26 cellular contexts compared by ENCODE assay signal in genomic region chr7:159039716-159040115, GRCh38.
"Had no signal": no experiment of that assay in that cellular context is flagged by ENCODE, and none has a peak within 500 bp of the region (broad histone marks: within the 10 kb centered on the region; RNA-seq: fewer than 3 reads in every experiment).

No MANE protein-coding gene starts in this region.

- H3K9me3 ChIP-seq: gastrocnemius medialis, upper lobe of left lung, vagina had no signal

- H3K27ac Mint-ChIP-seq: activated naive CD8-positive, alpha-beta T cell; activated T-cell treated with anti-CD3 and anti-CD28 coated beads, Interleukin-2, amount 50 U/mL, for 72 hours; mesothelial cell of epicardium; naive B cell; nephron progenitor cell; T-helper 17 cell had no signal

- H3K4me3 ChIP-seq: coronary artery, dorsolateral prefrontal cortex, gastrocnemius medialis, spleen, upper lobe of left lung, vagina had no signal

- H3K36me3 ChIP-seq: gastrocnemius medialis, spleen, upper lobe of left lung, vagina, WERI-Rb-1 had no signal

- H3K4me3 Mint-ChIP-seq: activated naive CD8-positive, alpha-beta T cell; activated T-cell treated with anti-CD3 and anti-CD28 coated beads, Interleukin-2, amount 50 U/mL, for 72 hours; mesothelial cell of epicardium; nephron progenitor cell; T-helper 17 cell had no signal

- H3K4me1 ChIP-seq: parathyroid adenoma, upper lobe of left lung, vagina had no signal

- H3K27ac ChIP-seq: gastrocnemius medialis, parathyroid adenoma, spleen, upper lobe of left lung, vagina, WERI-Rb-1 had no signal

- H3K27me3 ChIP-seq: gastrocnemius medialis, upper lobe of left lung, vagina had no signal

- H3K36me3 Mint-ChIP-seq: activated naive CD8-positive, alpha-beta T cell; mesothelial cell of epicardium; naive B cell had no signal

- H3K4me1 Mint-ChIP-seq: naive B cell, T-helper 17 cell had no signal

- DNase-seq: activated CD4-positive, alpha-beta T cell treated with anti-CD3 and anti-CD28 coated beads for 48 hours; activated CD4-positive, alpha-beta T cell treated with anti-CD3 and anti-CD28 coated beads, Interleukin-2, amount 50 U/mL, for 48 hours; activated effector memory CD4-positive, alpha-beta T cell treated with Interleukin-2 at 50 U/mL for 16 hours; activated naive CD4-positive, alpha-beta T cell treated with Interleukin-2 at 50 U/mL for 16 hours; activated T-cell treated with anti-CD3 and anti-CD28 coated beads for 4 hours; activated T-cell treated with anti-CD3 and anti-CD28 coated beads, Interleukin-2, amount 50 U/mL, for 72 hours; cerebellar nuclear complex; effector memory CD4-positive, alpha-beta T cell; erythroblast; gastrocnemius medialis; hippocampal formation; mammary epithelial cell; naive B cell; nephron progenitor cell; spleen; stimulated activated naive CD8-positive, alpha-beta T cell treated with anti-CD3 and anti-CD28 coated beads, Interleukin-15, Interleukin-2, amounts not matched to agents 100 U/mL and 50 U/mL, for 24 hours; T-helper 17 cell; T1000; upper lobe of left lung; WERI-Rb-1 had no signal

- H3K27me3 Mint-ChIP-seq: activated naive CD8-positive, alpha-beta T cell had no signal

- H3K9me3 Mint-ChIP-seq: activated T-cell treated with anti-CD3 and anti-CD28 coated beads, Interleukin-2, amount 50 U/mL, for 72 hours had no signal
